ENCODE assay signal across 43 cellular contexts in genomic region chr5:150197476-150197875, GRCh38. TPM values are rescaled to one million over a fixed set of nuclear protein-coding genes. Genes with fewer than 3 reads are reported as not detected.
"Had no signal": no experiment of that assay in that cellular context is flagged by ENCODE, and none has a peak within 500 bp of the region (broad histone marks: within the 10 kb centered on the region; RNA-seq: fewer than 3 reads in every experiment).

No MANE protein-coding gene starts in this region.

- DNase-seq: activated effector memory CD4-positive, alpha-beta T cell treated with anti-CD3 and anti-CD28 coated beads, Interleukin-2, amount 50 U/mL, for 16 hours; activated effector memory CD4-positive, alpha-beta T cell treated with Interleukin-2 at 50 U/mL for 16 hours; activated gamma-delta T cell; activated gamma-delta T cell treated with Interleukin-2 at 50 U/mL for 16 hours; activated naive CD4-positive, alpha-beta T cell; activated naive CD4-positive, alpha-beta T cell treated with anti-CD3 and anti-CD28 coated beads for 36 hours; activated naive CD4-positive, alpha-beta T cell treated with anti-CD3 and anti-CD28 coated beads, Interleukin-2, amount 10 ng/mL, durations not matched to agents 7 days and 5 days; activated naive CD4-positive, alpha-beta T cell treated with anti-CD3 and anti-CD28 coated beads, Interleukin-2, amount 50 U/mL, for 16 hours; activated naive CD4-positive, alpha-beta T cell treated with Interleukin-2 at 50 U/mL for 16 hours; activated naive CD8-positive, alpha-beta T cell treated with anti-CD3 and anti-CD28 coated beads for 36 hours; activated naive CD8-positive, alpha-beta T cell treated with anti-CD3 and anti-CD28 coated beads, Interleukin-2, amount 10 ng/mL, durations not matched to agents 7 days and 5 days; activated naive CD8-positive, alpha-beta T cell treated with anti-CD3 and anti-CD28 coated beads, Interleukin-2, amount 50 U/mL, for 24 hours; activated T-cell treated with anti-CD3 and anti-CD28 coated beads, Interleukin-2, amount 50 U/mL, for 1 hour; activated T-cell treated with anti-CD3 and anti-CD28 coated beads, Interleukin-2, amount 50 U/mL, for 24 hours; activated T-cell treated with anti-CD3 and anti-CD28 coated beads, Interleukin-2, amount 50 U/mL, for 4 hours; adrenal gland; amniotic stem cell; amygdala; anterior cingulate cortex; aorta; body of pancreas; brain microvascular endothelial cell; caudate nucleus; central memory CD4-positive, alpha-beta T cell; cerebellar nuclear complex had no signal

- H3K27me3 ChIP-seq: adrenal gland, ascending aorta, body of pancreas, breast epithelium had no signal

- H3K27ac Mint-ChIP-seq: activated naive CD4-positive, alpha-beta T cell treated with anti-CD3 and anti-CD28 coated beads for 36 hours; activated naive CD4-positive, alpha-beta T cell treated with anti-CD3 and anti-CD28 coated beads, Interleukin-2, amount 10 ng/mL, durations not matched to agents 7 days and 5 days; activated naive CD4-positive, alpha-beta T cell treated with anti-CD3 and anti-CD28 coated beads, Interleukin-2, amount 50 U/mL, for 72 hours; activated naive CD8-positive, alpha-beta T cell; activated naive CD8-positive, alpha-beta T cell treated with anti-CD3 and anti-CD28 coated beads for 36 hours; activated naive CD8-positive, alpha-beta T cell treated with anti-CD3 and anti-CD28 coated beads, Interleukin-2, amount 50 U/mL, for 24 hours; activated T-cell treated with anti-CD3 and anti-CD28 coated beads, Interleukin-2, amount 50 U/mL, for 24 hours; activated T-helper 1 cell treated with anti-CD3 and anti-CD28 coated beads, Interleukin-12 subunit alpha, Interleukin-12 subunit beta, Interleukin-2, Interleukin-4 antibody, amounts not matched to agents 30 ng/mL and 10 ng/mL and 1 ng/mL, durations not matched to agents 14 hours and 24 hours and 36 hours; activated T-helper 17 cell treated with anti-CD3 and anti-CD28 coated beads, Interleukin-2, amount 50 U/mL, for 72 hours; activated T-helper 2 cell treated with anti-CD3 and anti-CD28 coated beads, Interferon-gamma antibody, Interleukin-2, Interleukin-4, amounts not matched to agents 10 μg/mL and 5 μg/mL and 100 μg/mL, durations not matched to agents 14 hours and 24 hours and 36 hours; brain had no signal

- H3K9me3 ChIP-seq: adrenal gland, ascending aorta, body of pancreas, breast epithelium had no signal

- H3K36me3 Mint-ChIP-seq: activated naive CD4-positive, alpha-beta T cell treated with anti-CD3 and anti-CD28 coated beads, Interleukin-2, amount 10 ng/mL, durations not matched to agents 7 days and 5 days; activated naive CD4-positive, alpha-beta T cell treated with anti-CD3 and anti-CD28 coated beads, Interleukin-2, amount 50 U/mL, for 24 hours; activated naive CD4-positive, alpha-beta T cell treated with anti-CD3 and anti-CD28 coated beads, Interleukin-2, amount 50 U/mL, for 72 hours; activated naive CD8-positive, alpha-beta T cell; activated naive CD8-positive, alpha-beta T cell treated with anti-CD3 and anti-CD28 coated beads for 36 hours; activated naive CD8-positive, alpha-beta T cell treated with anti-CD3 and anti-CD28 coated beads, Interleukin-2, amount 10 ng/mL, durations not matched to agents 7 days and 5 days; brain had no signal

- H3K9me3 Mint-ChIP-seq: activated naive CD4-positive, alpha-beta T cell treated with anti-CD3 and anti-CD28 coated beads for 36 hours; activated naive CD4-positive, alpha-beta T cell treated with anti-CD3 and anti-CD28 coated beads, Interleukin-2, amount 10 ng/mL, durations not matched to agents 7 days and 5 days; activated naive CD4-positive, alpha-beta T cell treated with anti-CD3 and anti-CD28 coated beads, Interleukin-2, amount 50 U/mL, for 24 hours; activated naive CD4-positive, alpha-beta T cell treated with anti-CD3 and anti-CD28 coated beads, Interleukin-2, amount 50 U/mL, for 72 hours; activated naive CD8-positive, alpha-beta T cell treated with anti-CD3 and anti-CD28 coated beads for 36 hours; activated naive CD8-positive, alpha-beta T cell treated with anti-CD3 and anti-CD28 coated beads, Interleukin-2, amount 10 ng/mL, durations not matched to agents 7 days and 5 days; activated naive CD8-positive, alpha-beta T cell treated with anti-CD3 and anti-CD28 coated beads, Interleukin-2, amount 50 U/mL, for 24 hours; activated T-cell treated with anti-CD3 and anti-CD28 coated beads, Interleukin-2, amount 50 U/mL, for 24 hours; activated T-cell treated with anti-CD3 and anti-CD28 coated beads, Interleukin-2, amount 50 U/mL, for 4 hours; activated T-helper 1 cell treated with anti-CD3 and anti-CD28 coated beads, Interleukin-12 subunit alpha, Interleukin-12 subunit beta, Interleukin-2, Interleukin-4 antibody, amounts not matched to agents 30 ng/mL and 10 ng/mL and 1 ng/mL, durations not matched to agents 14 hours and 24 hours and 36 hours; activated T-helper 17 cell treated with anti-CD3 and anti-CD28 coated beads, Interleukin-2, amount 50 U/mL, for 72 hours; activated T-helper 2 cell treated with anti-CD3 and anti-CD28 coated beads, Interferon-gamma antibody, Interleukin-2, Interleukin-4, amounts not matched to agents 10 μg/mL and 5 μg/mL and 100 μg/mL, durations not matched to agents 14 hours and 24 hours and 36 hours; brain; central memory CD8-positive, alpha-beta T cell had no signal

- H3K4me3 ChIP-seq: adrenal gland, ascending aorta, body of pancreas, breast epithelium, cardiac muscle cell had no signal

- H3K4me1 Mint-ChIP-seq: activated naive CD4-positive, alpha-beta T cell treated with anti-CD3 and anti-CD28 coated beads, Interleukin-2, amount 10 ng/mL, durations not matched to agents 7 days and 5 days; activated naive CD4-positive, alpha-beta T cell treated with anti-CD3 and anti-CD28 coated beads, Interleukin-2, amount 50 U/mL, for 24 hours; activated naive CD8-positive, alpha-beta T cell treated with anti-CD3 and anti-CD28 coated beads for 36 hours; activated naive CD8-positive, alpha-beta T cell treated with anti-CD3 and anti-CD28 coated beads, Interleukin-2, amount 10 ng/mL, durations not matched to agents 7 days and 5 days; activated naive CD8-positive, alpha-beta T cell treated with anti-CD3 and anti-CD28 coated beads, Interleukin-2, amount 50 U/mL, for 24 hours; activated T-helper 17 cell treated with anti-CD3 and anti-CD28 coated beads, Interleukin-2, amount 50 U/mL, for 72 hours; central memory CD8-positive, alpha-beta T cell had no signal

- H3K4me3 Mint-ChIP-seq: activated naive CD4-positive, alpha-beta T cell treated with anti-CD3 and anti-CD28 coated beads for 36 hours; activated naive CD4-positive, alpha-beta T cell treated with anti-CD3 and anti-CD28 coated beads, Interleukin-2, amount 10 ng/mL, durations not matched to agents 7 days and 5 days; activated naive CD4-positive, alpha-beta T cell treated with anti-CD3 and anti-CD28 coated beads, Interleukin-2, amount 50 U/mL, for 24 hours; activated naive CD8-positive, alpha-beta T cell; activated naive CD8-positive, alpha-beta T cell treated with anti-CD3 and anti-CD28 coated beads for 36 hours; activated naive CD8-positive, alpha-beta T cell treated with anti-CD3 and anti-CD28 coated beads, Interleukin-2, amount 10 ng/mL, durations not matched to agents 7 days and 5 days; activated naive CD8-positive, alpha-beta T cell treated with anti-CD3 and anti-CD28 coated beads, Interleukin-2, amount 50 U/mL, for 24 hours; activated T-cell treated with anti-CD3 and anti-CD28 coated beads, Interleukin-2, amount 50 U/mL, for 24 hours; activated T-cell treated with anti-CD3 and anti-CD28 coated beads, Interleukin-2, amount 50 U/mL, for 4 hours; activated T-helper 1 cell treated with anti-CD3 and anti-CD28 coated beads, Interleukin-12 subunit alpha, Interleukin-12 subunit beta, Interleukin-2, Interleukin-4 antibody, amounts not matched to agents 30 ng/mL and 10 ng/mL and 1 ng/mL, durations not matched to agents 14 hours and 24 hours and 36 hours; activated T-helper 17 cell treated with anti-CD3 and anti-CD28 coated beads, Interleukin-2, amount 50 U/mL, for 72 hours; brain; central memory CD8-positive, alpha-beta T cell had no signal

- FAIRE-seq: astrocyte, bronchial epithelial cell, colon had no signal

- H3K27ac ChIP-seq: adrenal gland, ascending aorta, body of pancreas, brain microvascular endothelial cell, breast epithelium, cardiac muscle cell had no signal

- H3K36me3 ChIP-seq: adrenal gland, ascending aorta, brain microvascular endothelial cell, breast epithelium, cardiac muscle cell had no signal

- ATAC-seq: activated naive CD4-positive, alpha-beta T cell treated with anti-CD3 and anti-CD28 coated beads, Interleukin-2, amount 50 U/mL, for 72 hours; activated naive CD8-positive, alpha-beta T cell treated with anti-CD3 and anti-CD28 coated beads, Interleukin-2, amount 50 U/mL, for 24 hours; activated T-cell treated with anti-CD3 and anti-CD28 coated beads, Interleukin-2, amount 50 U/mL, for 4 hours; activated T-helper 17 cell treated with anti-CD3 and anti-CD28 coated beads, Interleukin-2, amount 50 U/mL, for 72 hours; body of pancreas had no signal

- H3K4me1 ChIP-seq: adrenal gland, ascending aorta, breast epithelium had no signal

RNA-seq across cellular contexts. Expression of gene SLC6A7, which starts 7.6 kb away (rescaled TPM):
- total RNA-seq: activated naive CD4-positive, alpha-beta T cell treated with anti-CD3 and anti-CD28 coated beads for 36 hours; activated naive CD4-positive, alpha-beta T cell treated with anti-CD3 and anti-CD28 coated beads, Interleukin-2, amount 50 U/mL, for 72 hours; activated naive CD8-positive, alpha-beta T cell treated with anti-CD3 and anti-CD28 coated beads for 36 hours; activated naive CD8-positive, alpha-beta T cell treated with anti-CD3 and anti-CD28 coated beads, Interleukin-2, amount 10 ng/mL, durations not matched to agents 7 days and 5 days; activated T-cell treated with anti-CD3 and anti-CD28 coated beads, Interleukin-2, amount 50 U/mL, for 4 hours; activated T-helper 1 cell treated with anti-CD3 and anti-CD28 coated beads, Interleukin-12 subunit alpha, Interleukin-12 subunit beta, Interleukin-2, Interleukin-4 antibody, amounts not matched to agents 30 ng/mL and 10 ng/mL and 1 ng/mL, durations not matched to agents 14 hours and 24 hours and 36 hours; activated T-helper 17 cell treated with anti-CD3 and anti-CD28 coated beads, Interleukin-2, amount 50 U/mL, for 72 hours; activated T-helper 2 cell treated with anti-CD3 and anti-CD28 coated beads, Interferon-gamma antibody, Interleukin-2, Interleukin-4, amounts not matched to agents 10 μg/mL and 5 μg/mL and 100 μg/mL, durations not matched to agents 14 hours and 24 hours and 36 hours; adrenal gland; aorta; ascending aorta; astrocyte; body of pancreas; bronchial epithelial cell; cardiac muscle cell; cardiac septum; chondrocyte had no signal
- polyA plus RNA-seq: adipose tissue, adrenal gland, cardiac muscle cell had no signal

RNA-seq across cellular contexts. Expression of gene CDX1, which starts 30.9 kb away (rescaled TPM):
- total RNA-seq: activated naive CD4-positive, alpha-beta T cell treated with anti-CD3 and anti-CD28 coated beads for 36 hours; activated naive CD4-positive, alpha-beta T cell treated with anti-CD3 and anti-CD28 coated beads, Interleukin-2, amount 50 U/mL, for 72 hours; activated naive CD8-positive, alpha-beta T cell treated with anti-CD3 and anti-CD28 coated beads for 36 hours; activated naive CD8-positive, alpha-beta T cell treated with anti-CD3 and anti-CD28 coated beads, Interleukin-2, amount 10 ng/mL, durations not matched to agents 7 days and 5 days; activated T-helper 1 cell treated with anti-CD3 and anti-CD28 coated beads, Interleukin-12 subunit alpha, Interleukin-12 subunit beta, Interleukin-2, Interleukin-4 antibody, amounts not matched to agents 30 ng/mL and 10 ng/mL and 1 ng/mL, durations not matched to agents 14 hours and 24 hours and 36 hours; activated T-helper 17 cell treated with anti-CD3 and anti-CD28 coated beads, Interleukin-2, amount 50 U/mL, for 72 hours; activated T-helper 2 cell treated with anti-CD3 and anti-CD28 coated beads, Interferon-gamma antibody, Interleukin-2, Interleukin-4, amounts not matched to agents 10 μg/mL and 5 μg/mL and 100 μg/mL, durations not matched to agents 14 hours and 24 hours and 36 hours; aorta; ascending aorta; astrocyte; body of pancreas; bronchial epithelial cell; cardiac muscle cell; cerebellum had no signal
